In genomic region chr5:150779397-150780179, GRCh38 we compare ENCODE assay signal across 8 cellular contexts. TPM values are rescaled to one million over a fixed set of nuclear protein-coding genes. Genes with fewer than 3 reads are reported as not detected.
A peak's percentile ranks its signal among the peaks of the same experiment; 100 is the strongest.
DNase-seq lines count a peak whose midpoint lies in the region; ATAC-seq and TF ChIP-seq lines count a peak whose summit lies in the region.

No MANE protein-coding gene starts in this region.

- no peak for TF ChIP-seq POLR2A in breast epithelium (IDR thresholded peaks at IDR 0.05)

- DNase-seq in ELR (ENCODE audit: low read depth) = peak; percentile 58
- DNase-seq in HL-60 (ENCODE audit: low read depth in 1 of 2, low spot score in 1 of 2) = peak in 1 of 2 experiments; percentile 82
- DNase-seq in breast epithelium (ENCODE audit: low spot score in 2 of 2) = no peak
- no peak for DNase-seq in DMS 273 (lab: John Stamatoyannopoulos, UW; ENCODE audit: unreplicated experiment)
- no peak for DNase-seq in stimulated activated CD4-positive, alpha-beta T cell treated with anti-CD3 and anti-CD28 coated beads, Interleukin-12 subunit alpha, Interleukin-12 subunit beta, amount 100 ng/mL, for 4 hours
- no peak for DNase-seq in NCI-H2171 (lab: John Stamatoyannopoulos, UW)

- peaks cover 9 to 31% of the 10 kb centered on the region in 2 donors for H3K4me1 ChIP-seq in breast epithelium
- H3K4me1 ChIP-seq in muscle layer of duodenum (ENCODE audit: control insufficient read depth in 1 of 2, insufficient read depth in 2 of 2, low read length in 2 of 2) = peaks cover 28 to 30% of the 10 kb centered on the region in 2 donors

- TF ChIP-seq CTCF in HL-60 (IDR thresholded peaks at IDR 0.05; ENCODE audit: insufficient read depth, low read length) (no peak), breast epithelium (IDR thresholded peaks at IDR 0.05) (no peak)

- intact Hi-C loops in breast epithelium (cut with DNase I; ENCODE audit: low total_unique reads) = no loop called here

- H3K9me3 ChIP-seq in breast epithelium (no peaks in the 10 kb centered on the region), muscle layer of duodenum (ENCODE audit: control insufficient read depth in 1 of 2, low read length in 2 of 2) (no peaks in the 10 kb centered on the region)

- no peaks in the 10 kb centered on the region for H3K36me3 ChIP-seq in breast epithelium
- peaks cover 0 to 12% of the 10 kb centered on the region in 2 donors for H3K36me3 ChIP-seq in muscle layer of duodenum (ENCODE audit: control insufficient read depth in 1 of 2, insufficient read depth in 2 of 2, low read length in 2 of 2)

- no peaks in the 10 kb centered on the region for H3K27me3 ChIP-seq in HL-60 (ENCODE audit: insufficient read depth, poor library complexity, severe bottlenecking)
- H3K27me3 ChIP-seq in breast epithelium = no peaks in the 10 kb centered on the region
- H3K27me3 ChIP-seq in muscle layer of duodenum (ENCODE audit: low read depth, low read length) = no peaks in the 10 kb centered on the region

- no peak for ATAC-seq in GM21360 (IDR thresholded peaks at IDR 0.05; ENCODE audit: unreplicated experiment)

- peak overlapping the region; percentile 93 for H3K4me3 ChIP-seq in HL-60 (replicated peaks; ENCODE audit: insufficient read depth, low read length)
- peak overlapping the region; percentile 67 to 89 (median 80) for H3K4me3 ChIP-seq in breast epithelium
- peak overlapping the region; percentile 78 to 85 for H3K4me3 ChIP-seq in muscle layer of duodenum (ENCODE audit: low read depth in 1 of 2, low read length in 2 of 2)

- peak overlapping the region; percentile 85 for H3K27ac ChIP-seq in HL-60 (replicated peaks)
- peak overlapping the region; percentile 94 to 97 for H3K27ac ChIP-seq in breast epithelium
- H3K27ac ChIP-seq in muscle layer of duodenum (ENCODE audit: low read length) = peak overlapping the region; percentile 94

RNA-seq across cellular contexts. Expression of gene SMIM3, which starts 1.0 kb away (rescaled TPM):
- 100 to 1,000 TPM in 1 of 3 donors, 10 to 100 TPM in 2; 47.9 to 191 (median 81.0) TPM for total RNA-seq in breast epithelium

RNA-seq across cellular contexts. Expression of gene DCTN4, which starts 20.8 kb away (rescaled TPM):
- total RNA-seq in breast epithelium = 10 to 100 TPM; 68.5 to 99.5 (median 83.4) TPM
